ENCODE assay signal across 1 cellular context in genomic region chr4:95129708-95130343, GRCh38.
A peak's percentile ranks its signal among the peaks of the same experiment; 100 is the strongest.
TF ChIP-seq lines count a peak whose summit lies in the region.

No MANE protein-coding gene starts in this region.

TF ChIP-seq in HCT116, 20 proteins besides CTCF, POLR2A, EP300 and RAD21 (continued from another document):
- TF ChIP-seq, protein P1, sequence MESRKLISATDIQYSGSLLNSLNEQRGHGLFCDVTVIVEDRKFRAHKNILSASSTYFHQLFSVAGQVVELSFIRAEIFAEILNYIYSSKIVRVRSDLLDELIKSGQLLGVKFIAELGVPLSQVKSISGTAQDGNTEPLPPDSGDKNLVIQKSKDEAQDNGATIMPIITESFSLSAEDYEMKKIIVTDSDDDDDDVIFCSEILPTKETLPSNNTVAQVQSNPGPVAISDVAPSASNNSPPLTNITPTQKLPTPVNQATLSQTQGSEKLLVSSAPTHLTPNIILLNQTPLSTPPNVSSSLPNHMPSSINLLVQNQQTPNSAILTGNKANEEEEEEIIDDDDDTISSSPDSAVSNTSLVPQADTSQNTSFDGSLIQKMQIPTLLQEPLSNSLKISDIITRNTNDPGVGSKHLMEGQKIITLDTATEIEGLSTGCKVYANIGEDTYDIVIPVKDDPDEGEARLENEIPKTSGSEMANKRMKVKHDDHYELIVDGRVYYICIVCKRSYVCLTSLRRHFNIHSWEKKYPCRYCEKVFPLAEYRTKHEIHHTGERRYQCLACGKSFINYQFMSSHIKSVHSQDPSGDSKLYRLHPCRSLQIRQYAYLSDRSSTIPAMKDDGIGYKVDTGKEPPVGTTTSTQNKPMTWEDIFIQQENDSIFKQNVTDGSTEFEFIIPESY (IDR thresholded peaks at IDR 0.05; ENCODE audit: extremely low read depth, insufficient replicate concordance, low read length): no peak
- TF ChIP-seq CEBPB (IDR thresholded peaks at IDR 0.05; ENCODE audit: low read depth): peak; percentile 95
- TF ChIP-seq TCF7L2 (IDR thresholded peaks at IDR 0.05; ENCODE audit: borderline replicate concordance, extremely low read depth, insufficient read depth, insufficient read length): no peak
- TF ChIP-seq ELF1 (IDR thresholded peaks at IDR 0.05; ENCODE audit: borderline replicate concordance, low read depth): no peak
- TF ChIP-seq POLR2AphosphoS5 (IDR thresholded peaks at IDR 0.05; ENCODE audit: low read depth, low read length): peak; percentile 45
- no peak for TF ChIP-seq SRF (IDR thresholded peaks at IDR 0.05; ENCODE audit: low read depth)
TF ChIP-seq in HCT116: peak in this region for 5.
